Comparison of ENCODE assay signal across 23 cellular contexts in genomic region chr12:25825494-25825893, GRCh38.
DNase-seq lines count a peak whose midpoint lies in the region; FAIRE-seq and TF ChIP-seq lines count a peak whose summit lies in the region.
"Had no signal": no experiment of that assay in that cellular context is flagged by ENCODE, and none has a peak within 500 bp of the region (broad histone marks: within the 10 kb centered on the region; RNA-seq: fewer than 3 reads in every experiment).

No MANE protein-coding gene starts in this region.

- no peak overlapping the region for H2BK12ac ChIP-seq in H1 (ENCODE audit: low read depth, low read length)

- H3K27ac ChIP-seq in OCI-LY3 (ENCODE audit: low read length) = no peak overlapping the region
- no peak overlapping the region for H3K27ac ChIP-seq in H1 (ENCODE audit: low read depth, low read length)
- H3K27ac ChIP-seq: 22Rv1, BLaER1, HL-60, lower lobe of right lung, right atrium auricular region had no signal

- H4K91ac ChIP-seq in H1 (replicated peaks; ENCODE audit: insufficient read length, low read length) = no peak overlapping the region

- H3K56ac ChIP-seq in H1 (replicated peaks; ENCODE audit: insufficient read length, low read depth, low read length) = no peak overlapping the region

- H3K27me3 ChIP-seq in OCI-LY3 (ENCODE audit: low read depth, low read length) (0 out of 2 replicates have a peak, but pooled peaks cover 3% of the 10 kb centered on the region), H1 (replicated peaks in 1 of 4; ENCODE audit: control insufficient read depth in 3 of 4, extremely low read depth in 1 of 4, insufficient read depth in 3 of 4, low read length in 3 of 4) (no peaks in the 10 kb centered on the region)
- H3K27me3 ChIP-seq: BLaER1, MG63, right atrium auricular region had no signal

- CTCF ChIA-PET in H1 (lab: Charles Lee; ENCODE audit: partially characterized antibody) = interaction anchor here (0.6 to 1.7 kb wide), 4 partner anchors 10 to 268 kb away, joined by 3 to 5 read pairs (median 3); no protein-coding TSS in a partner anchor

- H3K27ac Mint-ChIP-seq in nephron (peak overlapping the region; percentile 31 to 92 (median 51)), HFFc6 (no peak overlapping the region)
- H3K27ac Mint-ChIP-seq: activated CD4-positive, alpha-beta T cell treated with anti-CD3 and anti-CD28 coated beads for 36 hours; activated naive CD4-positive, alpha-beta T cell treated with anti-CD3 and anti-CD28 coated beads, Interleukin-2, amount 50 U/mL, for 72 hours; activated T-helper 1 cell treated with anti-CD3 and anti-CD28 coated beads, Interleukin-12 subunit alpha, Interleukin-12 subunit beta, Interleukin-2, Interleukin-4 antibody, amounts not matched to agents 30 ng/mL and 10 ng/mL and 1 ng/mL, durations not matched to agents 14 hours and 24 hours and 36 hours; effector memory CD8-positive, alpha-beta T cell had no signal

- H3K4me1 Mint-ChIP-seq in nephron (peaks cover 38% of the 10 kb centered on the region), HFFc6 (ENCODE audit: low read depth) (peaks cover 31% of the 10 kb centered on the region)
- H3K4me1 Mint-ChIP-seq: activated CD4-positive, alpha-beta T cell treated with anti-CD3 and anti-CD28 coated beads for 36 hours had no signal

- 95% methylated on average over 5 of the region's 6 CpGs; no CpG with 5 or more reads in 1 of the 2 experiments for WGBS in H1 (ENCODE audit: extremely low coverage in 1 of 2, insufficient coverage in 1 of 2, insufficient read length in 1 of 2, insufficient replicate concordance in 2 of 2, low coverage in 1 of 2, low lambda C conversion rate in 2 of 2, missing lambda C conversion rate in 1 of 2), 2 experiments

- no peaks in the 10 kb centered on the region for H3K9me3 Mint-ChIP-seq in nephron
- H3K9me3 Mint-ChIP-seq in HFFc6 = no peaks in the 10 kb centered on the region
- H3K9me3 Mint-ChIP-seq: activated naive CD4-positive, alpha-beta T cell treated with anti-CD3 and anti-CD28 coated beads, Interleukin-2, amount 50 U/mL, for 72 hours; activated T-helper 1 cell treated with anti-CD3 and anti-CD28 coated beads, Interleukin-12 subunit alpha, Interleukin-12 subunit beta, Interleukin-2, Interleukin-4 antibody, amounts not matched to agents 30 ng/mL and 10 ng/mL and 1 ng/mL, durations not matched to agents 14 hours and 24 hours and 36 hours; effector memory CD8-positive, alpha-beta T cell had no signal

- H3K79me1 ChIP-seq in H1 (ENCODE audit: low read depth, low read length) = no peaks in the 10 kb centered on the region

- no peak overlapping the region for H2BK5ac ChIP-seq in H1 (ENCODE audit: low read depth, low read length)

- peak; percentile 68 for DNase-seq in DMS53 (lab: John Stamatoyannopoulos, UW)
- DNase-seq in DMS53 treated with DMSO at 0.1 percent for 48 hours (lab: John Stamatoyannopoulos, UW; ENCODE audit: unreplicated experiment) = no peak
- no peak for DNase-seq in H1 (ENCODE audit: low read depth in 1 of 2, low spot score in 2 of 2)
- no peak for DNase-seq in HFFc6
- DNase-seq in mesenteric fat pad (ENCODE audit: low spot score) = no peak
- DNase-seq in hippocampal formation (lab: John Stamatoyannopoulos, UW) = no peak
- DNase-seq: activated CD4-positive, alpha-beta T cell treated with anti-CD3 and anti-CD28 coated beads for 36 hours; effector memory CD8-positive, alpha-beta T cell; lower lobe of right lung; MG63; NCI-H1417 treated with DMSO at 0.1 percent for 48 hours; NCI-H2227 treated with DMSO at 0.1 percent for 48 hours; stimulated activated CD4-positive, alpha-beta T cell treated with anti-CD3 and anti-CD28 coated beads, Interleukin-15, amount 100 ng/mL, for 24 hours had no signal

- H4K20me1 ChIP-seq in OCI-LY3 (ENCODE audit: insufficient read depth, low read length) = no peaks in the 10 kb centered on the region
- no peaks in the 10 kb centered on the region for H4K20me1 ChIP-seq in H1 (replicated peaks in 1 of 2; ENCODE audit: control insufficient read depth in 1 of 2, insufficient read depth in 2 of 2, low read length in 2 of 2)
- H4K20me1 ChIP-seq: BLaER1 had no signal

- peak overlapping the region; percentile 96 for H2AFZ ChIP-seq in OCI-LY3 (ENCODE audit: low read depth, low read length)
- no peak overlapping the region; the same call in 1 of the 2 replicates for H2AFZ ChIP-seq in H1 (ENCODE audit: low read length)

- H3K79me2 ChIP-seq in OCI-LY3 (ENCODE audit: low read length) (no peaks in the 10 kb centered on the region), H1 (ENCODE audit: control insufficient read depth in 1 of 2, insufficient read depth in 2 of 2, low read length in 2 of 2) (no peaks in the 10 kb centered on the region)

- TF ChIP-seq RAD21 in H1 (IDR thresholded peaks at IDR 0.05 in 1 of 2, conservative IDR thresholded peaks at IDR 0.05 in 1 of 2; ENCODE audit: low read depth in 2 of 2, low read length in 2 of 2) = peak; percentile 41 to 58; a peak in 3 of 4 replicates

- TF ChIP-seq POLR2A in H1 (IDR thresholded peaks at IDR 0.05; ENCODE audit: control extremely low read depth in 1 of 2, low read depth in 2 of 2, low read length in 2 of 2) = no peak

- H4K5ac ChIP-seq in H1 (ENCODE audit: insufficient read length, low read depth, low read length) = no peak overlapping the region

- no peak overlapping the region for H3K4ac ChIP-seq in H1 (replicated peaks; ENCODE audit: insufficient read length, low read depth, low read length)

- peak; percentile 63 for TF ChIP-seq CTCF in OCI-LY3 (IDR thresholded peaks at IDR 0.05; ENCODE audit: low read depth, low read length)
- TF ChIP-seq CTCF in H1 (IDR thresholded peaks at IDR 0.05; ENCODE audit: control extremely low read depth in 1 of 3, insufficient read depth in 1 of 3, low read depth in 1 of 3, low read length in 3 of 3) = peak in 2 of 3 experiments; percentile 15 to 18; a peak in 2 of 4 replicates
- no peak for TF ChIP-seq CTCF in nephron (IDR thresholded peaks at IDR 0.05; ENCODE audit: unreplicated experiment in 3 of 3)
- TF ChIP-seq CTCF in HFFc6 (IDR thresholded peaks at IDR 0.05) = no peak; the same call in 1 of the 2 replicates

- H2BK120ac ChIP-seq in H1 (replicated peaks; ENCODE audit: low read depth, low read length) = no peak overlapping the region

- no peak overlapping the region for H2BK20ac ChIP-seq in H1 (ENCODE audit: low read length)

- no peak overlapping the region for H2BK15ac ChIP-seq in H1 (ENCODE audit: low read length)

- POLR2A ChIA-PET in H1 (lab: Charles Lee; ENCODE audit: partially characterized antibody) = no interaction called here

- H3K36me3 Mint-ChIP-seq in nephron (ENCODE audit: low read depth) (no peaks in the 10 kb centered on the region), HFFc6 (ENCODE audit: low read depth) (no peaks in the 10 kb centered on the region)
- H3K36me3 Mint-ChIP-seq: activated naive CD4-positive, alpha-beta T cell treated with anti-CD3 and anti-CD28 coated beads, Interleukin-2, amount 50 U/mL, for 72 hours had no signal

- H3K4me3 ChIP-seq in OCI-LY3 (ENCODE audit: low read length) (peak overlapping the region; percentile 45), H1 (ENCODE audit: extremely low read depth in 1 of 4, insufficient read depth in 2 of 4, low read depth in 3 of 4, low read length in 4 of 4) (no peak overlapping the region)
- H3K4me3 ChIP-seq: BLaER1, lower lobe of right lung, MG63, right atrium auricular region had no signal

- H3K27me3 Mint-ChIP-seq in nephron (ENCODE audit: low read depth) = peaks cover 6% of the 10 kb centered on the region
- no peaks in the 10 kb centered on the region; the same call in 1 of the 2 replicates for H3K27me3 Mint-ChIP-seq in HFFc6 (ENCODE audit: insufficient read depth)
- H3K27me3 Mint-ChIP-seq: activated CD4-positive, alpha-beta T cell treated with anti-CD3 and anti-CD28 coated beads for 36 hours; effector memory CD8-positive, alpha-beta T cell had no signal

- H3K23ac ChIP-seq in H1 (ENCODE audit: insufficient read length) = no peak overlapping the region

- no peak overlapping the region for H2AK5ac ChIP-seq in H1 (ENCODE audit: low read depth, low read length)

- no peak for TF ChIP-seq EP300 in H1 (IDR thresholded peaks at IDR 0.05; ENCODE audit: borderline replicate concordance in 1 of 2, low read depth in 2 of 2, low read length in 2 of 2)

- H3K9me3 ChIP-seq in OCI-LY3 (ENCODE audit: insufficient read depth, low read length) (no peaks in the 10 kb centered on the region), H1 (ENCODE audit: insufficient read depth in 2 of 2, low read depth in 1 of 2, low read length in 1 of 2) (no peaks in the 10 kb centered on the region)
- H3K9me3 ChIP-seq: BLaER1, lower lobe of right lung, MG63, right atrium auricular region had no signal

- H3K4me2 ChIP-seq in OCI-LY3 (ENCODE audit: low read length) (peak overlapping the region; percentile 49), H1 (ENCODE audit: insufficient read depth in 1 of 2, low read depth in 2 of 2, low read length in 2 of 2) (no peak overlapping the region)
- H3K4me2 ChIP-seq: BLaER1 had no signal

- no peak overlapping the region for H3K14ac ChIP-seq in H1 (ENCODE audit: insufficient read length)

- no peak overlapping the region for H3K4me3 Mint-ChIP-seq in nephron
- H3K4me3 Mint-ChIP-seq in HFFc6 = no peak overlapping the region
- H3K4me3 Mint-ChIP-seq: activated CD4-positive, alpha-beta T cell treated with anti-CD3 and anti-CD28 coated beads for 36 hours; activated T-helper 1 cell treated with anti-CD3 and anti-CD28 coated beads, Interleukin-12 subunit alpha, Interleukin-12 subunit beta, Interleukin-2, Interleukin-4 antibody, amounts not matched to agents 30 ng/mL and 10 ng/mL and 1 ng/mL, durations not matched to agents 14 hours and 24 hours and 36 hours; effector memory CD8-positive, alpha-beta T cell had no signal

- no peak overlapping the region for H4K8ac ChIP-seq in H1 (ENCODE audit: extremely low read depth, insufficient read depth, low read length)

- no peak for FAIRE-seq in H1 (lab: Jason Lieb, UNC)
- FAIRE-seq: astrocyte, keratinocyte had no signal

- peaks cover 14% of the 10 kb centered on the region for H3K4me1 ChIP-seq in OCI-LY3 (ENCODE audit: low read length)
- H3K4me1 ChIP-seq in H1 (replicated peaks in 1 of 4; ENCODE audit: control insufficient read depth in 3 of 4, insufficient read depth in 4 of 4, low read length in 3 of 4) = no peaks in the 10 kb centered on the region
- H3K4me1 ChIP-seq: BLaER1, lower lobe of right lung had no signal

- no peak overlapping the region for H3K18ac ChIP-seq in H1 (ENCODE audit: extremely low read depth, low read length)

- H3K9ac ChIP-seq in OCI-LY3 (ENCODE audit: low read length) (peak overlapping the region; percentile 32), H1 (replicated peaks in 1 of 4; ENCODE audit: extremely low read depth in 1 of 4, low read depth in 3 of 4, low read length in 3 of 4) (no peak overlapping the region)
- H3K9ac ChIP-seq: BLaER1 had no signal

- no peaks in the 10 kb centered on the region for H3K23me2 ChIP-seq in H1 (ENCODE audit: low read depth, low read length)

- H3K36me3 ChIP-seq in OCI-LY3 (replicated peaks; ENCODE audit: low read depth, low read length) (no peaks in the 10 kb centered on the region), H1 (ENCODE audit: control insufficient read depth in 2 of 4, insufficient read depth in 4 of 4, low read length in 3 of 4) (no peaks in the 10 kb centered on the region)
- H3K36me3 ChIP-seq: BLaER1, lower lobe of right lung, MG63, right atrium auricular region had no signal

TF ChIP-seq in H1, 55 proteins besides CTCF, POLR2A, EP300 and RAD21 (continues in another document):
- TF ChIP-seq TBP (IDR thresholded peaks at IDR 0.05; ENCODE audit: low read depth, low read length) (no peak), YY1 (IDR thresholded peaks at IDR 0.05; ENCODE audit: low read depth, low read length) (0 out of 2 replicates have a peak, but pooled peaks have one; percentile 48)

Comparison
In these comparisons a context has a peak if more than half of its experiments do, and no peak if none do; other contexts are left out.
1. CTCF ChIP-seq: peak in OCI-LY3 (single experiment) and H1 (2 of 3); none in nephron (0 of 3) and HFFc6 (single experiment).